In the genomic region with DNA sequence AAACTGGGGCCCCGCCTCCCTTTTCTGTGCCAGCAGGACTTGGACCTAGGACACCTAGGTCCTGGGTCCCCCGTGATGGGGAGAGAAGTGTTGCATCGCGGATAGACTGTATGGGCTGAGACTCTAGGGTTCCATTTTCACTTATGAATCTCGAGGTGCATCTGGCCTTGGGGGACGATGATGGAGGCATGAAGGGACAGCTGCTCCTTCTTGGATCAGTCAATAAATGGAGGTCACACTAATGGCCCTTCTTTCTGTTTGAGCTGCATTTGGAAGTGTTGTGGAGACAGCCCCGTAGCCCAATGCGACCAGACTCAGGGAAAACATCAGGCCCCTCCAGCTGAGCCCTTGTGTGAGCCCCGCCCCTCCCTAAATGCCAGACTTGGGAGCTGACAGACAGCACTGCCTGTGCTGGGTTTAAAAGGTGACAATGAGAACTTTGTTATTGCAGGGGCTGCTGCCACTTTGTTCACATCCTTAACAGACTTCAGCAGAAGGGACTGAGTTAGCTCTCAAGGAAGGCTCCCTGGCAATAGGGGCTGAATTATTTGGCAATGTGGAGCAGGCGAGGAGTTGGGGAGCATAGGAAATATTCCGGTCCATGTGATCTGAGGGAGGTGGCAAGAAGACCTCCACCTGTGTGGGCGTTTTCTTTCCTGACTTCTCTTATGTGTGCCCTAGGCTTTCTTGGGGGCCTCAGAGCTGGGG, we compare ENCODE assay signal across 8 cellular contexts. TPM values are rescaled to one million over a fixed set of nuclear protein-coding genes. Genes with fewer than 3 reads are reported as not detected.
DNase-seq lines count a peak whose midpoint lies in the region; ATAC-seq and TF ChIP-seq lines count a peak whose summit lies in the region.

No MANE protein-coding gene starts in this region.

- CTCF ChIA-PET in activated CD4-positive, alpha-beta T cell treated with anti-CD3 and anti-CD28 coated beads for 36 hours (lab: Charles Lee): interaction anchor here (0.6 to 1.6 kb wide), 4 partner anchors 8 to 312 kb away, joined by 3 to 8 read pairs (median 4); no protein-coding TSS in a partner anchor

- DNase-seq in activated CD4-positive, alpha-beta T cell treated with anti-CD3 and anti-CD28 coated beads for 36 hours: no peak
- no peak for DNase-seq in activated CD4-positive, alpha-beta T cell treated with anti-CD3 and anti-CD28 coated beads for 4 hours
- DNase-seq in activated naive CD8-positive, alpha-beta T cell treated with anti-CD3 and anti-CD28 coated beads, Interleukin-2, amount 50 U/mL, for 24 hours: no peak
- peak; percentile 40 for DNase-seq in testis
- no peak for DNase-seq in left lobe of liver (ENCODE audit: low spot score)
- DNase-seq in NCI-H524 treated with DMSO at 0.1 percent for 48 hours (lab: John Stamatoyannopoulos, UW): no peak
- no peak for DNase-seq in MV-4-11 (lab: John Stamatoyannopoulos, UW)

- peak overlapping the region; percentile 71 for H3K4me3 Mint-ChIP-seq in activated CD4-positive, alpha-beta T cell treated with anti-CD3 and anti-CD28 coated beads for 36 hours
- H3K4me3 Mint-ChIP-seq in activated naive CD8-positive, alpha-beta T cell treated with anti-CD3 and anti-CD28 coated beads, Interleukin-2, amount 50 U/mL, for 24 hours: peak overlapping the region; percentile 80

- 12 to 16% methylated on average over 8 to 12 of the region's 12 CpGs for whole genome bisulfite sequencing in testis, 2 donors

- intact Hi-C loops in activated CD4-positive, alpha-beta T cell treated with anti-CD3 and anti-CD28 coated beads for 36 hours (cut with DNase I, micrococcal nuclease): no loop called here
- intact Hi-C loops in testis (cut with DNase I; ENCODE audit: low total_unique reads): no loop called here

- H3K4me1 Mint-ChIP-seq in activated CD4-positive, alpha-beta T cell treated with anti-CD3 and anti-CD28 coated beads for 36 hours: peaks cover 25% of the 10 kb centered on the region
- H3K4me1 Mint-ChIP-seq in activated naive CD8-positive, alpha-beta T cell treated with anti-CD3 and anti-CD28 coated beads, Interleukin-2, amount 50 U/mL, for 24 hours: peaks cover 24% of the 10 kb centered on the region

- no peaks in the 10 kb centered on the region for H3K9me3 ChIP-seq in testis

- peaks cover 2% of the 10 kb centered on the region for H3K27me3 Mint-ChIP-seq in activated CD4-positive, alpha-beta T cell treated with anti-CD3 and anti-CD28 coated beads for 36 hours
- peaks cover 3% of the 10 kb centered on the region for H3K27me3 Mint-ChIP-seq in activated naive CD8-positive, alpha-beta T cell treated with anti-CD3 and anti-CD28 coated beads, Interleukin-2, amount 50 U/mL, for 24 hours

- peaks cover 8% of the 10 kb centered on the region for H3K36me3 Mint-ChIP-seq in activated CD4-positive, alpha-beta T cell treated with anti-CD3 and anti-CD28 coated beads for 36 hours (ENCODE audit: low read depth)
- H3K36me3 Mint-ChIP-seq in activated naive CD8-positive, alpha-beta T cell treated with anti-CD3 and anti-CD28 coated beads, Interleukin-2, amount 50 U/mL, for 24 hours (ENCODE audit: low read depth): peaks cover 2% of the 10 kb centered on the region

- H3K9me3 Mint-ChIP-seq in activated CD4-positive, alpha-beta T cell treated with anti-CD3 and anti-CD28 coated beads for 36 hours (ENCODE audit: low read depth): no peaks in the 10 kb centered on the region
- no peaks in the 10 kb centered on the region for H3K9me3 Mint-ChIP-seq in activated naive CD8-positive, alpha-beta T cell treated with anti-CD3 and anti-CD28 coated beads, Interleukin-2, amount 50 U/mL, for 24 hours

- H3K36me3 ChIP-seq in testis (ENCODE audit: low read depth, missing control alignments): no peaks in the 10 kb centered on the region

- peak overlapping the region; percentile 72 for H3K27ac Mint-ChIP-seq in activated CD4-positive, alpha-beta T cell treated with anti-CD3 and anti-CD28 coated beads for 36 hours
- H3K27ac Mint-ChIP-seq in activated naive CD8-positive, alpha-beta T cell treated with anti-CD3 and anti-CD28 coated beads, Interleukin-2, amount 50 U/mL, for 24 hours: peak overlapping the region; percentile 65

- peaks cover 10% of the 10 kb centered on the region for H3K4me1 ChIP-seq in testis

- no peak for TF ChIP-seq POLR2A in testis (IDR thresholded peaks at IDR 0.05)

- H3K27me3 ChIP-seq in layer of hippocampus (ENCODE audit: control insufficient read depth, insufficient read depth, low read length) (no peaks in the 10 kb centered on the region), testis (no peaks in the 10 kb centered on the region)

- no peak for TF ChIP-seq CTCF in testis (IDR thresholded peaks at IDR 0.05)

- H3K4me3 ChIP-seq in testis: peak overlapping the region; percentile 75 to 79

- POLR2A ChIA-PET in activated CD4-positive, alpha-beta T cell treated with anti-CD3 and anti-CD28 coated beads for 36 hours (lab: Charles Lee): interaction anchor here (0.6 kb wide), 1 partner anchor 44 kb away, joined by 3 read pairs; no protein-coding TSS in a partner anchor

- H3K27ac ChIP-seq in layer of hippocampus (ENCODE audit: low read depth, low read length) (peak overlapping the region; percentile 93), testis (peak overlapping the region; percentile 94 to 96)

- ATAC-seq in activated CD4-positive, alpha-beta T cell treated with anti-CD3 and anti-CD28 coated beads for 36 hours: peak; percentile 23
- no peak for ATAC-seq in activated naive CD8-positive, alpha-beta T cell treated with anti-CD3 and anti-CD28 coated beads, Interleukin-2, amount 50 U/mL, for 24 hours
- ATAC-seq in left lobe of liver: no peak

RNA-seq across cellular contexts. Expression of a gene that starts 0.8 kb away (rescaled TPM):
- total RNA-seq in activated CD4-positive, alpha-beta T cell treated with anti-CD3 and anti-CD28 coated beads for 36 hours: 10 to 100 TPM; 16.7 to 17.0 TPM
- total RNA-seq in testis (10 to 100 TPM; 45.0 to 60.4 TPM), left lobe of liver (2.2 TPM)
- 37.9 TPM for polyA plus RNA-seq in testis (ENCODE audit: insufficient read depth, low read depth, low replicate concordance)

RNA-seq across cellular contexts. Expression of a gene that starts 5.8 kb away (rescaled TPM):
- total RNA-seq in activated CD4-positive, alpha-beta T cell treated with anti-CD3 and anti-CD28 coated beads for 36 hours: 1 to 10 TPM; 2.2 to 2.6 TPM
- 10 to 100 TPM; 18.0 to 26.5 TPM for total RNA-seq in testis
- polyA plus RNA-seq in testis (ENCODE audit: insufficient read depth, low read depth, low replicate concordance): 18.7 TPM
- 1.5 TPM for total RNA-seq in left lobe of liver

RNA-seq across cellular contexts. Expression of a gene that starts 14.5 kb away (rescaled TPM):
- total RNA-seq in activated CD4-positive, alpha-beta T cell treated with anti-CD3 and anti-CD28 coated beads for 36 hours: 10 to 100 TPM; 12.1 to 14.9 TPM
- total RNA-seq in testis (10 to 100 TPM; 47.6 to 54.6 TPM), left lobe of liver (11.8 TPM)
- 78.0 TPM for polyA plus RNA-seq in testis (ENCODE audit: insufficient read depth, low read depth, low replicate concordance)

RNA-seq across cellular contexts. Expression of a gene that starts 27.5 kb away (rescaled TPM):
- 1 to 10 TPM; 1.4 to 1.5 TPM for total RNA-seq in activated CD4-positive, alpha-beta T cell treated with anti-CD3 and anti-CD28 coated beads for 36 hours
- total RNA-seq in testis (1 to 10 TPM; 2.3 to 3.2 TPM), left lobe of liver (0.60 TPM)
- 1.8 TPM for polyA plus RNA-seq in testis (ENCODE audit: insufficient read depth, low read depth, low replicate concordance)

RNA-seq across cellular contexts. Expression of a gene that starts 55.6 kb away (rescaled TPM):
- total RNA-seq in activated CD4-positive, alpha-beta T cell treated with anti-CD3 and anti-CD28 coated beads for 36 hours: 1 to 10 TPM; 1.3 to 1.4 TPM
- total RNA-seq in testis (1 to 10 TPM; 6.8 to 9.1 TPM), left lobe of liver (0.05 TPM)
- 8.4 TPM for polyA plus RNA-seq in testis (ENCODE audit: insufficient read depth, low read depth, low replicate concordance)
